Comparison of ENCODE assay signal across 9 cellular contexts in genomic region chr7:15685358-15686181, GRCh38. TPM values are rescaled to one million over a fixed set of nuclear protein-coding genes. Genes with fewer than 3 reads are reported as not detected.
DNase-seq lines count a peak whose midpoint lies in the region; ATAC-seq, FAIRE-seq and TF ChIP-seq lines count a peak whose summit lies in the region.
"Had no signal": no experiment of that assay in that cellular context is flagged by ENCODE, and none has a peak within 500 bp of the region (broad histone marks: within the 10 kb centered on the region; RNA-seq: fewer than 3 reads in every experiment).

No MANE protein-coding gene starts in this region.

- peak overlapping the region; percentile 36 for H3K4me3 ChIP-seq in astrocyte (ENCODE audit: insufficient read depth, low read depth, low read length)
- H3K4me3 ChIP-seq in iPS-18a (ENCODE audit: low read length), result peak overlapping the region; percentile 70
- peak overlapping the region; percentile 43 for H3K4me3 ChIP-seq in smooth muscle cell

- no peak overlapping the region for H3K14ac ChIP-seq in H9 (ENCODE audit: insufficient read depth, low read length)

- H3K79me2 ChIP-seq in H9 (ENCODE audit: insufficient read depth, low read length) (no peaks in the 10 kb centered on the region), astrocyte (ENCODE audit: insufficient read depth, low read length) (no peaks in the 10 kb centered on the region), smooth muscle cell (ENCODE audit: low read depth) (no peaks in the 10 kb centered on the region)

- H2BK5ac ChIP-seq in H9 (ENCODE audit: insufficient read length, low read length), result no peak overlapping the region

- H3F3A ChIP-seq in smooth muscle cell (ENCODE audit: low read depth), result no peaks in the 10 kb centered on the region

- no peaks in the 10 kb centered on the region for H3K36me3 Mint-ChIP-seq in H9 (ENCODE audit: insufficient read depth in 1 of 3, low read depth in 3 of 3)
- no peaks in the 10 kb centered on the region for H3K36me3 Mint-ChIP-seq in astrocyte (ENCODE audit: low read depth, unreplicated experiment)

- no peak overlapping the region for H4K91ac ChIP-seq in H9 (ENCODE audit: insufficient read length, low read depth, low read length)

- H3K9ac ChIP-seq in H9 (ENCODE audit: extremely low read depth, insufficient read length, low read length) (no peak overlapping the region), astrocyte (ENCODE audit: low read length) (no peak overlapping the region), iPS-18a (ENCODE audit: low read length) (no peak overlapping the region), smooth muscle cell (ENCODE audit: low read depth) (no peak overlapping the region)

- no peaks in the 10 kb centered on the region for H3K79me1 ChIP-seq in H9 (ENCODE audit: insufficient read depth, low read depth, low read length, poor library complexity, severe bottlenecking)

- peaks cover 35% of the 10 kb centered on the region for H3K27me3 ChIP-seq in H9 (ENCODE audit: insufficient read depth, low read length)
- peaks cover 62% of the 10 kb centered on the region for H3K27me3 ChIP-seq in astrocyte (ENCODE audit: insufficient read depth, low read length)
- H3K27me3 ChIP-seq in iPS-18a (ENCODE audit: control insufficient read depth, insufficient read depth, low read length), result peaks cover 66% of the 10 kb centered on the region
- H3K27me3 ChIP-seq in smooth muscle cell (ENCODE audit: low read depth), result peaks cover 98% of the 10 kb centered on the region

- no peak overlapping the region for H2BK20ac ChIP-seq in H9 (ENCODE audit: low read depth, low read length, poor library complexity, severe bottlenecking)

- peak; percentile 71 for DNase-seq in H9
- peak; percentile 7 for DNase-seq in astrocyte (ENCODE audit: low read depth)
- DNase-seq in smooth muscle cell (lab: John Stamatoyannopoulos, UW; ENCODE audit: unreplicated experiment), result no peak
- no peak for DNase-seq in NCI-H526 treated with DMSO at 0.1 percent for 48 hours (lab: John Stamatoyannopoulos, UW)
- DNase-seq in activated T-cell treated with anti-CD3 and anti-CD28 coated beads, Interleukin-2, amount 50 U/mL, for 1 hour, result no peak

- H3K27ac Mint-ChIP-seq in H9 (no peak overlapping the region), astrocyte (ENCODE audit: unreplicated experiment) (no peak overlapping the region)

- H3K4me3 Mint-ChIP-seq in H9 (peak overlapping the region; percentile 67 to 83), astrocyte (ENCODE audit: unreplicated experiment) (peak overlapping the region; percentile 74)

- no peak overlapping the region for H2BK15ac ChIP-seq in H9 (ENCODE audit: low read depth, low read length)

- H3K23me2 ChIP-seq in H9 (ENCODE audit: insufficient read length, low read depth, low read length, poor library complexity, severe bottlenecking), result peaks cover 29% of the 10 kb centered on the region

- H3K9me3 ChIP-seq in H9 (ENCODE audit: control insufficient read depth, low read depth, low read length) (no peaks in the 10 kb centered on the region), astrocyte (ENCODE audit: insufficient read depth, low read depth, low read length) (peaks cover 3% of the 10 kb centered on the region), iPS-18a (ENCODE audit: control insufficient read depth, low read depth, low read length) (no peaks in the 10 kb centered on the region), smooth muscle cell (replicated peaks; ENCODE audit: low read depth) (no peaks in the 10 kb centered on the region)

- H3K4ac ChIP-seq in H9 (ENCODE audit: low read depth, low read length), result no peak overlapping the region

- no peak overlapping the region for H2BK120ac ChIP-seq in H9 (ENCODE audit: low read depth, low read length, poor library complexity, severe bottlenecking)

- peaks cover 6% of the 10 kb centered on the region; the same call in 1 of the 2 replicates for H3K4me1 ChIP-seq in H9 (ENCODE audit: insufficient read depth, low read length)
- H3K4me1 ChIP-seq in astrocyte (ENCODE audit: insufficient read depth, low read length), result peaks cover 19% of the 10 kb centered on the region
- peaks cover 33% of the 10 kb centered on the region for H3K4me1 ChIP-seq in iPS-18a (ENCODE audit: control insufficient read depth, low read depth, low read length)
- H3K4me1 ChIP-seq in smooth muscle cell (ENCODE audit: low read depth), result peaks cover 24% of the 10 kb centered on the region

- no peaks in the 10 kb centered on the region; a peak in 1 of 5 replicates for H3K9me3 Mint-ChIP-seq in H9
- H3K9me3 Mint-ChIP-seq in astrocyte (ENCODE audit: unreplicated experiment), result no peaks in the 10 kb centered on the region

- TF ChIP-seq CTCF in H9 (conservative IDR thresholded peaks at IDR 0.05) (no peak), astrocyte (IDR thresholded peaks at IDR 0.05; ENCODE audit: insufficient read depth, low read depth, low read length) (no peak), smooth muscle cell (IDR thresholded peaks at IDR 0.05; ENCODE audit: borderline replicate concordance, insufficient read depth, poor library complexity, severe bottlenecking) (no peak)

- H3K4me1 Mint-ChIP-seq in H9 (peaks cover 38 to 44% of the 10 kb centered on the region in 2 experiments), astrocyte (ENCODE audit: low read depth, unreplicated experiment) (peaks cover 15% of the 10 kb centered on the region)

- no peak for ATAC-seq in GM19035 (IDR thresholded peaks at IDR 0.05; ENCODE audit: unreplicated experiment)
- no peak for ATAC-seq in GM18867 (IDR thresholded peaks at IDR 0.05; ENCODE audit: unreplicated experiment)

- no peak overlapping the region for H3K18ac ChIP-seq in H9 (ENCODE audit: insufficient read length, low read depth, low read length)

- no peak for FAIRE-seq in astrocyte (lab: Jason Lieb, UNC)

- no peak overlapping the region for H4K8ac ChIP-seq in H9 (replicated peaks; ENCODE audit: insufficient read length, low read depth, low read length)

- H4K20me1 ChIP-seq in H9 (ENCODE audit: control insufficient read depth, insufficient read depth, insufficient read length), result peaks cover 6% of the 10 kb centered on the region
- no peaks in the 10 kb centered on the region for H4K20me1 ChIP-seq in astrocyte (ENCODE audit: insufficient read depth, low read length)
- no peaks in the 10 kb centered on the region for H4K20me1 ChIP-seq in smooth muscle cell (ENCODE audit: low read depth)

- H2AFZ ChIP-seq in H9 (ENCODE audit: low read length) (peak overlapping the region; percentile 96), astrocyte (ENCODE audit: low read depth, low read length) (peak overlapping the region; percentile 51), smooth muscle cell (ENCODE audit: low read depth) (no peak overlapping the region)

- no peaks in the 10 kb centered on the region for H3K36me3 ChIP-seq in astrocyte (ENCODE audit: insufficient read depth, low read length)
- H3K36me3 ChIP-seq in iPS-18a (ENCODE audit: control insufficient read depth, low read depth, low read length), result no peaks in the 10 kb centered on the region
- H3K36me3 ChIP-seq in smooth muscle cell (ENCODE audit: low read depth), result no peaks in the 10 kb centered on the region

- no peak overlapping the region for H3K56ac ChIP-seq in H9 (ENCODE audit: insufficient read length, low read depth, low read length)

- no peak overlapping the region for H2AK5ac ChIP-seq in H9 (ENCODE audit: insufficient read length, low read length)

- H3K27me3 Mint-ChIP-seq in H9 (ENCODE audit: low read depth) (peaks cover 72% of the 10 kb centered on the region), astrocyte (ENCODE audit: low read depth, unreplicated experiment) (peaks cover 51% of the 10 kb centered on the region)

- H3K4me2 ChIP-seq in H9 (ENCODE audit: insufficient read depth, insufficient read length, low read length) (peak overlapping the region; percentile 99), astrocyte (ENCODE audit: low read length) (peak overlapping the region; percentile 81), smooth muscle cell (peak overlapping the region; percentile 86)

- H3T11ph ChIP-seq in H9 (ENCODE audit: low read length), result no peak overlapping the region

- H4K5ac ChIP-seq in H9 (ENCODE audit: insufficient read length, low read depth, low read length), result no peak overlapping the region

- H3K23ac ChIP-seq in H9 (ENCODE audit: insufficient read length, low read depth, low read length), result no peak overlapping the region

- no peak overlapping the region for H2BK12ac ChIP-seq in H9 (ENCODE audit: insufficient read length, low read depth, low read length)

- H3K27ac ChIP-seq in H9 (ENCODE audit: insufficient read length, low read depth, low read length), result no peak overlapping the region
- no peak overlapping the region for H3K27ac ChIP-seq in astrocyte (ENCODE audit: low read depth, low read length)
- H3K27ac ChIP-seq in iPS-18a (ENCODE audit: low read length), result no peak overlapping the region
- H3K27ac ChIP-seq in smooth muscle cell (ENCODE audit: low read depth), result no peak overlapping the region

- WGBS in H9 (ENCODE audit: extremely low coverage, insufficient read length, low lambda C conversion rate), result no CpG with 5 or more reads among the region's 50 CpGs
- 2% methylated on average over 50 of the region's 50 CpGs for WGBS in smooth muscle cell (ENCODE audit: low lambda C conversion rate)

RNA-seq across cellular contexts. Expression of gene MEOX2, which starts 0.9 kb away (rescaled TPM):
- total RNA-seq in H9 (2021), result not detected in 2 replicates
- total RNA-seq in astrocyte, result not detected in 2 replicates
- not detected in 2 replicates for total RNA-seq in smooth muscle cell
- 0.19 TPM in 1 of 2 replicates, not detected in the other for polyA plus RNA-seq in smooth muscle cell
- total RNA-seq: SK-MEL-5 had no signal

Comparison
In these comparisons a context has a peak if more than half of its experiments do, and no peak if none do; other contexts are left out.
1. DNase-seq: peak in H9 (single experiment) and astrocyte (single experiment); none in smooth muscle cell (single experiment), NCI-H526 treated with DMSO at 0.1 percent for 48 hours (single experiment) and activated T-cell treated with anti-CD3 and anti-CD28 coated beads, Interleukin-2, amount 50 U/mL, for 1 hour (single experiment).
2. Peak in every context shown above with its lines, with median percentiles within 50 percentile points of each other: H3K4me2 ChIP-seq and H3K4me3 ChIP-seq.